Comparison of ENCODE assay signal across 8 cellular contexts in the genomic region with DNA sequence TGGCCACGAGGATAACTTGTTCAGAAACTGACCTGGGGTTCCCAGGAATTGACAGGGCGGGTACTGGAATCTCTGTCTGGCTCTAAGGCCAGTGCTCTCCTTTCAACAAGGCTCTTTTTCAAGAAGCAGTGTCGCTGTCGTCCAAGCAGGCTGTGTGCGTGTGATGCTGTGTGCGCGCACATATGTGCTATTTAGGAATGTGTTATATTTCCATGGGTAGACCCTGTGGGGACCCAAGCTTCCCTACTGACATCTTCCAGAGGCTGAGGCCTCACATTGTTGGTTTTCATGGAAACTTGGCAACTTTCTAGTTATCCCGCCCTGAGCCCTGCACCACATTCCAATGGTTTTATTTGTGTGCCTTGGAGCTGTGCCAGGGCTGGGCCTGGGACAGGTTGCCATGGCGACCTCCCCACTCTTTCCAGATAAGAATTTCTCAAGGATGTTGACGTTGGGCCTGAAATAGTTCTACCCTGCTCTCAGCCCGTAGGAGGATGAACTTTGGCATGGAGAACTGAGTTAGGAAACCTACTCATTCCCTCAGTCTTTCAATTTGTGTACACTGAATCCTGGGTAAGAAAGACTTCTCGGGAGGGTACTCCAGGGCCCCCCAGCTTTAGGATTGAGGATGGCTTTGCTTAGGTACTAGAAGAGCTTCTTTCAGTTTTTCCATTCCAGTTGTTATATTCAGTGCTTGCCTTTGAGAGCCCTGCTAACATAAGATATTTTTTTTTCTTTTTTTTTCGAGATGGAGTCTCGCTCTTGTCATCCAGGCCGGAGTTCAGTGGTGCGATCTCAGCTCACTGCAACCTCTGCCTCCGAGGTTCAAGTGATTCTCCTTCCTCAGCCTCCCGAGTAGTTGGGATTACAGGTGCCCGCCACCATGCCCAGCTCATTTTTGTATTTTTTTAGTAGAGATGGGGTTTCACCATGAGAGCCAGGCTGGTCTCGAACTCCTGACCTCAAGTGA. TPM values are rescaled to one million over a fixed set of nuclear protein-coding genes. Genes with fewer than 3 reads are reported as not detected.
DNase-seq lines count a peak whose midpoint lies in the region; ATAC-seq and TF ChIP-seq lines count a peak whose summit lies in the region.

No MANE protein-coding gene starts in this region.

- TF ChIP-seq EP300 in Ishikawa (IDR thresholded peaks at IDR 0.05; ENCODE audit: borderline replicate concordance): peak; percentile 67; the same call in 1 of the 2 replicates

- no peaks in the 10 kb centered on the region for H3K27me3 ChIP-seq in A673 (replicated peaks; ENCODE audit: insufficient read depth, low read depth, low read length, poor library complexity)
- no peaks in the 10 kb centered on the region for H3K27me3 ChIP-seq in mammary epithelial cell (ENCODE audit: insufficient read depth, low read length)

- H3K4me3 ChIP-seq in A673 (ENCODE audit: low read depth, low read length, poor library complexity, severe bottlenecking): no peak overlapping the region
- no peak overlapping the region for H3K4me3 ChIP-seq in mammary epithelial cell (replicated peaks in 1 of 3; ENCODE audit: insufficient read depth in 1 of 3, low read depth in 2 of 3, low read length in 3 of 3)
- H3K4me3 ChIP-seq in skin epidermis: no peak overlapping the region

- H2AFZ ChIP-seq in mammary epithelial cell (ENCODE audit: low read depth, low read length): peak overlapping the region; percentile 81

- CTCF ChIA-PET in A673 (lab: Charles Lee): interaction anchor here (0.7 kb wide), 1 partner anchor 132 kb away, joined by 3 read pairs; no protein-coding TSS in a partner anchor
- CTCF ChIA-PET in mammary epithelial cell (lab: Charles Lee; ENCODE audit: low non-redundant PET): interaction anchor here (0.6 kb wide), 1 partner anchor 133 kb away, joined by 4 read pairs; no protein-coding TSS in a partner anchor

- intact Hi-C loops in A673 (cut with micrococcal nuclease; ENCODE audit: unreplicated experiment) (no loop called here), mammary epithelial cell (cut with micrococcal nuclease) (loop anchor here (5.0 kb wide), 1 partner anchor 207 kb away; no protein-coding TSS in a partner anchor)

- TF ChIP-seq CTCF in A673 (conservative IDR thresholded peaks at IDR 0.05; ENCODE audit: low read depth, low read length) (no peak), mammary epithelial cell (conservative IDR thresholded peaks at IDR 0.05 in 1 of 2, IDR thresholded peaks at IDR 0.05 in 1 of 2; ENCODE audit: extremely low read depth in 1 of 2, insufficient read depth in 1 of 2, low read depth in 1 of 2, low read length in 2 of 2) (no peak)

- no peaks in the 10 kb centered on the region for H3K36me3 ChIP-seq in A673 (ENCODE audit: insufficient read depth, low read length, poor library complexity, severe bottlenecking)
- no peaks in the 10 kb centered on the region for H3K36me3 ChIP-seq in mammary epithelial cell (ENCODE audit: insufficient read depth, low read length)

- no peaks in the 10 kb centered on the region for H3K79me2 ChIP-seq in mammary epithelial cell (ENCODE audit: insufficient read depth, low read length)

- H3K27ac ChIP-seq in A673 (ENCODE audit: low read depth, low read length, poor library complexity, severe bottlenecking) (no peak overlapping the region), mammary epithelial cell (ENCODE audit: insufficient read depth, low read depth, low read length) (peak overlapping the region; percentile 89), skin epidermis (peak overlapping the region in 19 of 21 experiments; percentile 39 to 87 (median 73))

- 21% methylated on average over 20 of the region's 20 CpGs for WGBS in mammary epithelial cell (ENCODE audit: low coverage, missing lambda C conversion rate)

- ATAC-seq in GM18867 (IDR thresholded peaks at IDR 0.05; ENCODE audit: unreplicated experiment): no peak

- DNase-seq in A673 (ENCODE audit: low spot score): peak; percentile 84
- DNase-seq in mammary epithelial cell: peak; percentile 95
- peak; percentile 93 for DNase-seq in islet precursor cell
- no peak for DNase-seq in stimulated activated CD4-positive, alpha-beta T cell treated with anti-CD3 and anti-CD28 coated beads, Interleukin-15, amount 100 ng/mL, for 24 hours
- no peak for DNase-seq in activated CD8-positive, alpha-beta memory T cell treated with anti-CD3 and anti-CD28 coated beads, Interleukin-2, amount 50 U/mL, for 4 hours

- no peaks in the 10 kb centered on the region for H3K9me3 ChIP-seq in A673 (ENCODE audit: low read depth, low read length, poor library complexity, severe bottlenecking)
- H3K9me3 ChIP-seq in mammary epithelial cell (replicated peaks; ENCODE audit: insufficient read depth, low read length): no peaks in the 10 kb centered on the region

- in situ Hi-C loops in mammary epithelial cell (cut with MboI; ENCODE audit: low sequenced_read_pairs in 2 of 2): no loop called here

- BruUV-seq in A673 (replicated peaks; lab: Mats Ljungman, UMichigan): no TSS peak
- no TSS peak for BruUV-seq in mammary epithelial cell (replicated peaks; lab: Mats Ljungman, UMichigan)

- TF ChIP-seq RAD21 in Ishikawa (IDR thresholded peaks at IDR 0.05; ENCODE audit: low read depth): peak; percentile 15

- POLR2A ChIA-PET in A673 (lab: Charles Lee; ENCODE audit: low non-redundant PET): no interaction called here

- no peaks in the 10 kb centered on the region for H4K20me1 ChIP-seq in mammary epithelial cell (ENCODE audit: insufficient read depth, low read length)

- H3K4me1 ChIP-seq in A673 (ENCODE audit: insufficient read depth, low read length, poor library complexity, severe bottlenecking): peaks cover 7% of the 10 kb centered on the region
- H3K4me1 ChIP-seq in mammary epithelial cell (ENCODE audit: insufficient read depth, low read length): peaks cover 33% of the 10 kb centered on the region

- dilution Hi-C loops in mammary epithelial cell (cut with HindIII; ENCODE audit: low sequenced_read_pairs): loop anchor here (5.0 kb wide), 2 partner anchors 48 to 57 kb away; no protein-coding TSS in a partner anchor

- peak overlapping the region; percentile 76 for H3K9ac ChIP-seq in mammary epithelial cell (ENCODE audit: insufficient read depth, low read length)

- H3K4me2 ChIP-seq in mammary epithelial cell (ENCODE audit: insufficient read depth, low read depth, low read length): peak overlapping the region; percentile 69

TF ChIP-seq in Ishikawa, 13 proteins besides CTCF, POLR2A, EP300 and RAD21:
- TF ChIP-seq TEAD4 (IDR thresholded peaks at IDR 0.05) (peak; percentile 84), EGR1 (IDR thresholded peaks at IDR 0.05) (no peak), ZBTB7A (IDR thresholded peaks at IDR 0.05; ENCODE audit: low read depth) (no peak), TAF1 (IDR thresholded peaks at IDR 0.05; ENCODE audit: low read depth) (no peak), YY1 (IDR thresholded peaks at IDR 0.05; ENCODE audit: low read depth) (no peak), CREB1 (IDR thresholded peaks at IDR 0.05; ENCODE audit: low read depth) (no peak), NFIC (IDR thresholded peaks at IDR 0.05) (peak; percentile 97), TCF12 (IDR thresholded peaks at IDR 0.05; ENCODE audit: low read depth) (peak; percentile 45), CEBPB (IDR thresholded peaks at IDR 0.05) (peak; percentile 4; the same call in 1 of the 2 replicates), FOXM1 (IDR thresholded peaks at IDR 0.05; ENCODE audit: borderline replicate concordance, low read depth) (no peak)
- TF ChIP-seq, protein P1, sequence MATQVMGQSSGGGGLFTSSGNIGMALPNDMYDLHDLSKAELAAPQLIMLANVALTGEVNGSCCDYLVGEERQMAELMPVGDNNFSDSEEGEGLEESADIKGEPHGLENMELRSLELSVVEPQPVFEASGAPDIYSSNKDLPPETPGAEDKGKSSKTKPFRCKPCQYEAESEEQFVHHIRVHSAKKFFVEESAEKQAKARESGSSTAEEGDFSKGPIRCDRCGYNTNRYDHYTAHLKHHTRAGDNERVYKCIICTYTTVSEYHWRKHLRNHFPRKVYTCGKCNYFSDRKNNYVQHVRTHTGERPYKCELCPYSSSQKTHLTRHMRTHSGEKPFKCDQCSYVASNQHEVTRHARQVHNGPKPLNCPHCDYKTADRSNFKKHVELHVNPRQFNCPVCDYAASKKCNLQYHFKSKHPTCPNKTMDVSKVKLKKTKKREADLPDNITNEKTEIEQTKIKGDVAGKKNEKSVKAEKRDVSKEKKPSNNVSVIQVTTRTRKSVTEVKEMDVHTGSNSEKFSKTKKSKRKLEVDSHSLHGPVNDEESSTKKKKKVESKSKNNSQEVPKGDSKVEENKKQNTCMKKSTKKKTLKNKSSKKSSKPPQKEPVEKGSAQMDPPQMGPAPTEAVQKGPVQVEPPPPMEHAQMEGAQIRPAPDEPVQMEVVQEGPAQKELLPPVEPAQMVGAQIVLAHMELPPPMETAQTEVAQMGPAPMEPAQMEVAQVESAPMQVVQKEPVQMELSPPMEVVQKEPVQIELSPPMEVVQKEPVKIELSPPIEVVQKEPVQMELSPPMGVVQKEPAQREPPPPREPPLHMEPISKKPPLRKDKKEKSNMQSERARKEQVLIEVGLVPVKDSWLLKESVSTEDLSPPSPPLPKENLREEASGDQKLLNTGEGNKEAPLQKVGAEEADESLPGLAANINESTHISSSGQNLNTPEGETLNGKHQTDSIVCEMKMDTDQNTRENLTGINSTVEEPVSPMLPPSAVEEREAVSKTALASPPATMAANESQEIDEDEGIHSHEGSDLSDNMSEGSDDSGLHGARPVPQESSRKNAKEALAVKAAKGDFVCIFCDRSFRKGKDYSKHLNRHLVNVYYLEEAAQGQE (IDR thresholded peaks at IDR 0.05; ENCODE audit: low read depth): no peak
- TF ChIP-seq, protein P2, sequence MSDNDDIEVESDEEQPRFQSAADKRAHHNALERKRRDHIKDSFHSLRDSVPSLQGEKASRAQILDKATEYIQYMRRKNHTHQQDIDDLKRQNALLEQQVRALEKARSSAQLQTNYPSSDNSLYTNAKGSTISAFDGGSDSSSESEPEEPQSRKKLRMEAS (IDR thresholded peaks at IDR 0.05): peak; percentile 60
- TF ChIP-seq, protein P3, sequence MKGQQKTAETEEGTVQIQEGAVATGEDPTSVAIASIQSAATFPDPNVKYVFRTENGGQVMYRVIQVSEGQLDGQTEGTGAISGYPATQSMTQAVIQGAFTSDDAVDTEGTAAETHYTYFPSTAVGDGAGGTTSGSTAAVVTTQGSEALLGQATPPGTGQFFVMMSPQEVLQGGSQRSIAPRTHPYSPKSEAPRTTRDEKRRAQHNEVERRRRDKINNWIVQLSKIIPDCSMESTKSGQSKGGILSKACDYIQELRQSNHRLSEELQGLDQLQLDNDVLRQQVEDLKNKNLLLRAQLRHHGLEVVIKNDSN (IDR thresholded peaks at IDR 0.05): no peak

RNA-seq across cellular contexts. Expression of a gene that starts 38.8 kb away (rescaled TPM):
- total RNA-seq in A673 (2021) (208 and 218 TPM in 2 replicates), mammary epithelial cell (10 to 100 TPM; 64.2 to 94.7 TPM)
- 75.7 TPM for polyA plus RNA-seq in mammary epithelial cell
- 139 TPM for polyA minus RNA-seq in mammary epithelial cell

RNA-seq across cellular contexts. Expression of a gene that starts 59.3 kb away (rescaled TPM):
- total RNA-seq in A673 (2021) (76.2 and 93.2 TPM in 2 replicates), mammary epithelial cell (10 to 100 TPM; 83.4 to 87.5 TPM)
- polyA plus RNA-seq in mammary epithelial cell: 70.8 TPM
- polyA minus RNA-seq in mammary epithelial cell: 38.7 TPM

Comparison
In these comparisons a context has a peak if more than half of its experiments do, and no peak if none do; other contexts are left out.
1. DNase-seq: peak in A673 (single experiment), mammary epithelial cell (single experiment) and islet precursor cell (single experiment); none in stimulated activated CD4-positive, alpha-beta T cell treated with anti-CD3 and anti-CD28 coated beads, Interleukin-15, amount 100 ng/mL, for 24 hours (single experiment) and activated CD8-positive, alpha-beta memory T cell treated with anti-CD3 and anti-CD28 coated beads, Interleukin-2, amount 50 U/mL, for 4 hours (single experiment).